In the genomic region with DNA sequence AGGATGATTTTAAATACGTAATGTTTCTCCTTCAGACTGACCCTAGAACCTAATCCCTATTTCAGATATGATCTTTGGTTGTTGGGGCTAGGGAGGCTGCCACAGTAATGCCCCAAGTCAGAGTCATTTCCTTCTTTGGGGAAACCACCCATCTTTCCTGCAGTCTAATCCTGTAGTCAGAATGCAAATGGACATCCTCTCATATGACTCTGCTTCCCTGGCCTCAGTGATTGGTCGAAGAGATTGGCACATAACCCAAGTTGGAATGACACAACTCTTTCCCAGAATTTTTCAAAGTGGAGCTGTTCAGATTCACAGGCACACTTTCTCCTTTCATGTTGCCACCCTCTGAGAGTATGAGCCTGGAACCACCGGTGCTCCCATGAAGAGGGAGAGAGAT, we compare ENCODE assay signal across 19 cellular contexts. TPM values are rescaled to one million over a fixed set of nuclear protein-coding genes. Genes with fewer than 3 reads are reported as not detected.
DNase-seq lines count a peak whose midpoint lies in the region; ATAC-seq, FAIRE-seq and TF ChIP-seq lines count a peak whose summit lies in the region.
"Had no signal": no experiment of that assay in that cellular context is flagged by ENCODE, and none has a peak within 500 bp of the region (broad histone marks: within the 10 kb centered on the region; RNA-seq: fewer than 3 reads in every experiment).

No MANE protein-coding gene starts in this region.

- no peak overlapping the region for H3K27ac ChIP-seq in transverse colon
- H3K27ac ChIP-seq: vagina had no signal

- peaks cover 4% of the 10 kb centered on the region; the same call in 1 of the 2 replicates for H3K36me3 Mint-ChIP-seq in WTC11

- intact Hi-C loops in transverse colon (cut with DNase I; ENCODE audit: low total_unique reads) = no loop called here

- peaks cover 0 to 11% (median 4%) of the 10 kb centered on the region in 4 donors for H3K4me1 ChIP-seq in transverse colon
- H3K4me1 ChIP-seq: vagina had no signal

- H3K9me3 ChIP-seq in transverse colon = no peaks in the 10 kb centered on the region
- H3K9me3 ChIP-seq: vagina had no signal

- POLR2A ChIA-PET in WTC11 (lab: Charles Lee) = no interaction called here

- TF ChIP-seq CTCF in GM13977 (IDR thresholded peaks at IDR 0.05; ENCODE audit: extremely low read depth, insufficient read depth, missing control alignments) (no peak), bronchial epithelial cell (IDR thresholded peaks at IDR 0.05; ENCODE audit: insufficient read depth, low read length, severe bottlenecking) (no peak), transverse colon (IDR thresholded peaks at IDR 0.05) (no peak), WTC11 (IDR thresholded peaks at IDR 0.05) (no peak)

- no peak for FAIRE-seq in bronchial epithelial cell (lab: Jason Lieb, UNC)
- FAIRE-seq: GM19239 had no signal

- TF ChIP-seq POLR2A in transverse colon (IDR thresholded peaks at IDR 0.05) (no peak), GM18505 (IDR thresholded peaks at IDR 0.05; ENCODE audit: borderline replicate concordance, extremely low read depth, insufficient read depth, insufficient read length) (no peak)

- H3K27me3 Mint-ChIP-seq in WTC11 (ENCODE audit: low read depth) = peaks cover 3% of the 10 kb centered on the region; the same call in 1 of the 2 replicates

- no peak overlapping the region for H3K27ac Mint-ChIP-seq in WTC11
- H3K27ac Mint-ChIP-seq: activated CD4-positive, alpha-beta T cell treated with anti-CD3 and anti-CD28 coated beads for 36 hours; immature natural killer cell had no signal

- H3K4me3 Mint-ChIP-seq in WTC11 = no peak overlapping the region
- H3K4me3 Mint-ChIP-seq: activated CD4-positive, alpha-beta T cell treated with anti-CD3 and anti-CD28 coated beads for 36 hours; immature natural killer cell had no signal

- H3K27me3 ChIP-seq in bronchial epithelial cell (ENCODE audit: control insufficient read depth, insufficient read depth, low read length) = no peaks in the 10 kb centered on the region
- H3K27me3 ChIP-seq in transverse colon = no peaks in the 10 kb centered on the region
- H3K27me3 ChIP-seq: vagina had no signal

- 77 to 80% methylated on average over 1 to 3 of the region's 3 CpGs for WGBS in transverse colon (ENCODE audit: low coverage in 1 of 2), 2 donors

- H3K36me3 ChIP-seq in bronchial epithelial cell (ENCODE audit: control insufficient read depth, insufficient read depth, low read length) (no peaks in the 10 kb centered on the region), transverse colon (no peaks in the 10 kb centered on the region)
- H3K36me3 ChIP-seq: vagina had no signal

- DNase-seq in A172 (ENCODE audit: low spot score) (peak; percentile 69), GM13977 (ENCODE audit: low spot score) (peak; percentile 13), bronchial epithelial cell (ENCODE audit: low read depth) (peak; percentile 44), transverse colon (no peak), WTC11 (ENCODE audit: low spot score) (no peak)
- DNase-seq: activated CD4-positive, alpha-beta T cell treated with anti-CD3 and anti-CD28 coated beads for 36 hours; activated naive CD4-positive, alpha-beta T cell treated with Interleukin-2 at 50 U/mL for 16 hours; aorta; immature natural killer cell; MV-4-11; NCI-H2029; NCI-H510A treated with DMSO at 0.1 percent for 48 hours; SHP77 treated with DMSO at 0.1 percent for 48 hours; stimulated activated CD4-positive, alpha-beta T cell treated with anti-CD3 and anti-CD28 coated beads, Interleukin-15, amount 100 ng/mL, for 24 hours had no signal

- H3K9me3 Mint-ChIP-seq in WTC11 = peaks cover 14% of the 10 kb centered on the region
- H3K9me3 Mint-ChIP-seq: immature natural killer cell had no signal

- ATAC-seq in HG02870 (IDR thresholded peaks at IDR 0.05; ENCODE audit: unreplicated experiment) = peak; percentile 71
- no peak for ATAC-seq in HG03025 (IDR thresholded peaks at IDR 0.05; ENCODE audit: low FRiP score, unreplicated experiment)
- no peak for ATAC-seq in WTC11
- ATAC-seq in GM18505 (IDR thresholded peaks at IDR 0.05; ENCODE audit: unreplicated experiment) = no peak
- ATAC-seq: activated CD4-positive, alpha-beta T cell treated with anti-CD3 and anti-CD28 coated beads for 36 hours had no signal

- H3K4me1 Mint-ChIP-seq in WTC11 = peaks cover 7% of the 10 kb centered on the region
- H3K4me1 Mint-ChIP-seq: activated CD4-positive, alpha-beta T cell treated with anti-CD3 and anti-CD28 coated beads for 36 hours had no signal

- H3K4me3 ChIP-seq in bronchial epithelial cell (ENCODE audit: low read depth, low read length) = no peak overlapping the region
- H3K4me3 ChIP-seq in transverse colon = no peak overlapping the region
- H3K4me3 ChIP-seq: vagina had no signal

- CTCF ChIA-PET in WTC11 (lab: Charles Lee) = interaction anchor here (0.6 to 1.8 kb wide), 3 partner anchors 43 to 1668 kb away, joined by 3 to 5 read pairs (median 4); no protein-coding TSS in a partner anchor

- in situ Hi-C loops in GM13977 (cut with MboI; ENCODE audit: low pct_unique_long_range_greater_than_20kb, low sequenced_read_pairs, unreplicated experiment) = no loop called here
- in situ Hi-C loops in transverse colon (cut with MboI; ENCODE audit: low pct_ligation_motif_present in 1 of 4, low pct_unique_long_range_greater_than_20kb in 1 of 4, low sequenced_read_pairs in 3 of 4) = no loop called here

- TF ChIP-seq EP300 in transverse colon (IDR thresholded peaks at IDR 0.05; ENCODE audit: low read depth) = no peak

TF ChIP-seq in WTC11, 78 proteins besides CTCF, POLR2A, EP300 and RAD21:
- no peak for TF ChIP-seq ZNF121 (CRISPR knock-in tag; IDR thresholded peaks at IDR 0.05)
- TF ChIP-seq, protein P1, sequence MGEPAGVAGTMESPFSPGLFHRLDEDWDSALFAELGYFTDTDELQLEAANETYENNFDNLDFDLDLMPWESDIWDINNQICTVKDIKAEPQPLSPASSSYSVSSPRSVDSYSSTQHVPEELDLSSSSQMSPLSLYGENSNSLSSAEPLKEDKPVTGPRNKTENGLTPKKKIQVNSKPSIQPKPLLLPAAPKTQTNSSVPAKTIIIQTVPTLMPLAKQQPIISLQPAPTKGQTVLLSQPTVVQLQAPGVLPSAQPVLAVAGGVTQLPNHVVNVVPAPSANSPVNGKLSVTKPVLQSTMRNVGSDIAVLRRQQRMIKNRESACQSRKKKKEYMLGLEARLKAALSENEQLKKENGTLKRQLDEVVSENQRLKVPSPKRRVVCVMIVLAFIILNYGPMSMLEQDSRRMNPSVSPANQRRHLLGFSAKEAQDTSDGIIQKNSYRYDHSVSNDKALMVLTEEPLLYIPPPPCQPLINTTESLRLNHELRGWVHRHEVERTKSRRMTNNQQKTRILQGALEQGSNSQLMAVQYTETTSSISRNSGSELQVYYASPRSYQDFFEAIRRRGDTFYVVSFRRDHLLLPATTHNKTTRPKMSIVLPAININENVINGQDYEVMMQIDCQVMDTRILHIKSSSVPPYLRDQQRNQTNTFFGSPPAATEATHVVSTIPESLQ (CRISPR knock-in tag; IDR thresholded peaks at IDR 0.05) = no peak
- TF ChIP-seq TEAD1 (CRISPR knock-in tag; IDR thresholded peaks at IDR 0.05) = no peak
- TF ChIP-seq NR1H2 (CRISPR knock-in tag; IDR thresholded peaks at IDR 0.05) = no peak
- TF ChIP-seq, protein P2, sequence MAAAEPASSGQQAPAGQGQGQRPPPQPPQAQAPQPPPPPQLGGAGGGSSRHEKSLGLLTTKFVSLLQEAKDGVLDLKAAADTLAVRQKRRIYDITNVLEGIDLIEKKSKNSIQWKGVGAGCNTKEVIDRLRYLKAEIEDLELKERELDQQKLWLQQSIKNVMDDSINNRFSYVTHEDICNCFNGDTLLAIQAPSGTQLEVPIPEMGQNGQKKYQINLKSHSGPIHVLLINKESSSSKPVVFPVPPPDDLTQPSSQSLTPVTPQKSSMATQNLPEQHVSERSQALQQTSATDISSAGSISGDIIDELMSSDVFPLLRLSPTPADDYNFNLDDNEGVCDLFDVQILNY (CRISPR knock-in tag; IDR thresholded peaks at IDR 0.05) = no peak
- TF ChIP-seq ZNF416 (CRISPR knock-in tag; IDR thresholded peaks at IDR 0.05) = no peak

RNA-seq across cellular contexts. Expression of a gene that starts 58.8 kb away (rescaled TPM):
- total RNA-seq in A172 (2014; rRNA removed; shearing (Covaris generic)) = 37.8 and 50.0 TPM in 2 replicates
- total RNA-seq in bronchial epithelial cell = 52.0 and 54.5 TPM in 2 replicates
- total RNA-seq in transverse colon = 10 to 100 TPM; 19.5 to 86.2 (median 50.4) TPM
- 71.4 to 78.1 TPM (median 74.7 TPM) in 3 replicates for total RNA-seq in WTC11 (2021)

Comparison
In these comparisons a context has a peak if more than half of its experiments do, and no peak if none do; other contexts are left out.
1. DNase-seq: peak in A172 (single experiment), GM13977 (single experiment) and bronchial epithelial cell (single experiment); none in transverse colon (single experiment) and WTC11 (single experiment).